ENCODE assay signal across 13 cellular contexts in genomic region chr12:25332143-25332542, GRCh38.
DNase-seq lines count a peak whose midpoint lies in the region; ATAC-seq and TF ChIP-seq lines count a peak whose summit lies in the region.
"Had no signal": no experiment of that assay in that cellular context is flagged by ENCODE, and none has a peak within 500 bp of the region (broad histone marks: within the 10 kb centered on the region; RNA-seq: fewer than 3 reads in every experiment).

No MANE protein-coding gene starts in this region.

- peak; percentile 13 for DNase-seq in activated CD8-positive, alpha-beta T cell treated with anti-CD3 and anti-CD28 coated beads for 36 hours
- DNase-seq in COR-L47 (lab: John Stamatoyannopoulos, UW) (no peak), type B pancreatic cell (ENCODE audit: extremely low spot score, unreplicated experiment) (no peak), cerebellum (ENCODE audit: low spot score) (no peak), brain microvascular endothelial cell (no peak)
- DNase-seq: Caco-2, Karpas-422, SK-N-SH, stomach had no signal

- H3K4me3 ChIP-seq in brain microvascular endothelial cell (ENCODE audit: low read depth, low read length), result no peak overlapping the region
- H3K4me3 ChIP-seq: neural progenitor cell, stomach had no signal

- no peak for TF ChIP-seq CTCF in activated CD8-positive, alpha-beta T cell treated with anti-CD3 and anti-CD28 coated beads for 36 hours (IDR thresholded peaks at IDR 0.05)
- TF ChIP-seq CTCF in type B pancreatic cell (conservative IDR thresholded peaks at IDR 0.05) (no peak), brain microvascular endothelial cell (IDR thresholded peaks at IDR 0.05; ENCODE audit: low read depth, low read length, missing control alignments) (no peak)

- no peak overlapping the region for H3K27ac Mint-ChIP-seq in activated CD8-positive, alpha-beta T cell treated with anti-CD3 and anti-CD28 coated beads for 36 hours
- no peak overlapping the region for H3K27ac Mint-ChIP-seq in type B pancreatic cell
- H3K27ac Mint-ChIP-seq: neural progenitor cell had no signal

- peak; percentile 79 for ATAC-seq in GM18870 (IDR thresholded peaks at IDR 0.05; ENCODE audit: unreplicated experiment)
- ATAC-seq in GM21447 (IDR thresholded peaks at IDR 0.05; ENCODE audit: unreplicated experiment), result peak; percentile 78
- peak; percentile 66 for ATAC-seq in HG03060 (IDR thresholded peaks at IDR 0.05; ENCODE audit: low read depth, unreplicated experiment)
- peak; percentile 34 for ATAC-seq in activated CD8-positive, alpha-beta T cell treated with anti-CD3 and anti-CD28 coated beads for 36 hours

- POLR2A ChIA-PET in activated CD8-positive, alpha-beta T cell treated with anti-CD3 and anti-CD28 coated beads for 36 hours (lab: Charles Lee), result interaction anchor here (1.4 to 1.5 kb wide), 2 partner anchors 8 to 46 kb away, joined by 4 read pairs; no protein-coding TSS in a partner anchor

- H3K4me1 Mint-ChIP-seq in activated CD8-positive, alpha-beta T cell treated with anti-CD3 and anti-CD28 coated beads for 36 hours (ENCODE audit: low read depth), result peaks cover 27% of the 10 kb centered on the region
- no peaks in the 10 kb centered on the region for H3K4me1 Mint-ChIP-seq in type B pancreatic cell (ENCODE audit: unreplicated experiment)

- no peak overlapping the region for H3K4me3 Mint-ChIP-seq in activated CD8-positive, alpha-beta T cell treated with anti-CD3 and anti-CD28 coated beads for 36 hours
- no peak overlapping the region for H3K4me3 Mint-ChIP-seq in type B pancreatic cell
- H3K4me3 Mint-ChIP-seq: neural progenitor cell had no signal

- CTCF ChIA-PET in activated CD8-positive, alpha-beta T cell treated with anti-CD3 and anti-CD28 coated beads for 36 hours (lab: Charles Lee), result interaction anchor here (0.9 to 1.3 kb wide), 2 partner anchors 9 to 91 kb away, joined by 3 read pairs; no protein-coding TSS in a partner anchor

- no peaks in the 10 kb centered on the region for H3K9me3 Mint-ChIP-seq in activated CD8-positive, alpha-beta T cell treated with anti-CD3 and anti-CD28 coated beads for 36 hours
- H3K9me3 Mint-ChIP-seq in type B pancreatic cell, result no peaks in the 10 kb centered on the region
- H3K9me3 Mint-ChIP-seq: neural progenitor cell had no signal

- no peaks in the 10 kb centered on the region for H3K27me3 ChIP-seq in brain microvascular endothelial cell (replicated peaks)
- H3K27me3 ChIP-seq: neural progenitor cell, stomach had no signal

- in situ Hi-C loops in brain microvascular endothelial cell (cut with HindIII; ENCODE audit: low pct_ligation_motif_present, low sequenced_read_pairs), result no loop called here

- H3K36me3 ChIP-seq in brain microvascular endothelial cell (replicated peaks), result no peaks in the 10 kb centered on the region
- H3K36me3 ChIP-seq: neural progenitor cell, stomach had no signal

- intact Hi-C loops in activated CD8-positive, alpha-beta T cell treated with anti-CD3 and anti-CD28 coated beads for 36 hours (cut with micrococcal nuclease), result no loop called here

- no peak overlapping the region for H3K27ac ChIP-seq in brain microvascular endothelial cell
- H3K27ac ChIP-seq: neural progenitor cell, stomach had no signal

- no peaks in the 10 kb centered on the region for H3K27me3 Mint-ChIP-seq in activated CD8-positive, alpha-beta T cell treated with anti-CD3 and anti-CD28 coated beads for 36 hours
- peaks cover 4% of the 10 kb centered on the region for H3K27me3 Mint-ChIP-seq in type B pancreatic cell

- no peaks in the 10 kb centered on the region for H3K36me3 Mint-ChIP-seq in activated CD8-positive, alpha-beta T cell treated with anti-CD3 and anti-CD28 coated beads for 36 hours (ENCODE audit: low read depth)
- no peaks in the 10 kb centered on the region for H3K36me3 Mint-ChIP-seq in type B pancreatic cell
- H3K36me3 Mint-ChIP-seq: neural progenitor cell had no signal
